In genomic region chr17:30714825-30715622, GRCh38 we compare ENCODE assay signal across 8 cellular contexts.
A peak's percentile ranks its signal among the peaks of the same experiment; 100 is the strongest.
DNase-seq lines count a peak whose midpoint lies in the region; ATAC-seq, FAIRE-seq and TF ChIP-seq lines count a peak whose summit lies in the region.
"Not testable (repeated sequence)": the region's sequence is repeated elsewhere in the genome, so short reads cannot be mapped to it uniquely, and the experiment has no call there.

No MANE protein-coding gene starts in this region.

- not testable (repeated sequence) for H3K23ac ChIP-seq in H9 (ENCODE audit: insufficient read length, low read depth, low read length)

- not testable (repeated sequence) for DNase-seq in D721Med (ENCODE audit: insufficient read length, low spot score)
- DNase-seq in H9 (peak; percentile 82), NCI-H1694 (lab: John Stamatoyannopoulos, UW) (peak; percentile 41), T-helper 9 cell (peak; percentile 38), fibroblast of mammary gland (ENCODE audit: low read depth) (peak; percentile 47), mucosa of descending colon (peak in 2 of 3 donors; percentile 34 to 68)
- DNase-seq in activated naive CD4-positive, alpha-beta T cell treated with anti-CD3 and anti-CD28 coated beads, Interleukin-2, amount 50 U/mL, for 16 hours: peak; percentile 52
- peak in 4 of 6 experiments; percentile 9 to 38 (median 28) for DNase-seq in stimulated activated naive CD4-positive, alpha-beta T cell (lab: John Stamatoyannopoulos, UW)

- peak overlapping the region in 2 of 3 experiments; percentile 86 to 89; a peak in 3 of 7 replicates for H3K27ac Mint-ChIP-seq in H9

- H3K18ac ChIP-seq in H9 (ENCODE audit: insufficient read length, low read depth, low read length): not testable (repeated sequence)

- not testable (repeated sequence) for H2BK20ac ChIP-seq in H9 (ENCODE audit: low read depth, low read length, poor library complexity, severe bottlenecking)

- H3K4ac ChIP-seq in H9 (ENCODE audit: low read depth, low read length): not testable (repeated sequence)

- H4K8ac ChIP-seq in H9 (replicated peaks; ENCODE audit: insufficient read length, low read depth, low read length): not testable (repeated sequence)

- H3K36me3 Mint-ChIP-seq in H9 (ENCODE audit: insufficient read depth in 1 of 3, low read depth in 3 of 3): peaks cover 8 to 52% (median 43%) of the 10 kb centered on the region in 3 experiments; a peak in 6 of 7 replicates

- not testable (repeated sequence) for H4K5ac ChIP-seq in H9 (ENCODE audit: insufficient read length, low read depth, low read length)

- H3T11ph ChIP-seq in H9 (ENCODE audit: low read length): not testable (repeated sequence)

- H4K91ac ChIP-seq in H9 (ENCODE audit: insufficient read length, low read depth, low read length): not testable (repeated sequence)

- FAIRE-seq in D721Med (lab: Jason Lieb, UNC): not testable (repeated sequence)

- peaks cover 46 to 53% of the 10 kb centered on the region in 2 experiments for H3K4me1 Mint-ChIP-seq in H9

- H3K27me3 Mint-ChIP-seq in H9 (ENCODE audit: low read depth): not testable (repeated sequence)

- TF ChIP-seq CTCF in D721Med (IDR thresholded peaks at IDR 0.05; ENCODE audit: insufficient read depth, missing control alignments) (peak; percentile 56), H9 (conservative IDR thresholded peaks at IDR 0.05) (peak; percentile 92), fibroblast of mammary gland (conservative IDR thresholded peaks at IDR 0.05; ENCODE audit: control insufficient read depth, insufficient read depth, low read depth, low read length) (peak; percentile 43), mucosa of descending colon (IDR thresholded peaks at IDR 0.05) (peak; percentile 54)

- not testable (repeated sequence) for H4K20me1 ChIP-seq in H9 (ENCODE audit: control insufficient read depth, insufficient read depth, insufficient read length)

- not testable (repeated sequence) for H3K9ac ChIP-seq in H9 (ENCODE audit: extremely low read depth, insufficient read length, low read length)

- not testable (repeated sequence) for H3K4me1 ChIP-seq in H9 (ENCODE audit: insufficient read depth, low read length); mucosa of descending colon (ENCODE audit: low read depth)

- H3K9me3 Mint-ChIP-seq in H9: not testable (repeated sequence)

- not testable (repeated sequence) for H2BK5ac ChIP-seq in H9 (ENCODE audit: insufficient read length, low read length)

- H3K36me3 ChIP-seq in mucosa of descending colon (ENCODE audit: low read depth): not testable (repeated sequence)

- peaks cover 73% of the 10 kb centered on the region; the same call in 1 of the 2 replicates for H3K79me2 ChIP-seq in H9 (ENCODE audit: insufficient read depth, low read length)

- H3K27ac ChIP-seq in H9 (ENCODE audit: insufficient read length, low read depth, low read length): not testable (repeated sequence)

- peak; percentile 81 for ATAC-seq in mucosa of descending colon

- not testable (repeated sequence) for H2BK120ac ChIP-seq in H9 (ENCODE audit: low read depth, low read length, poor library complexity, severe bottlenecking)

- intact Hi-C loops in mucosa of descending colon (cut with DNase I, micrococcal nuclease): not testable (repeated sequence)

- not testable (repeated sequence) for H3K79me1 ChIP-seq in H9 (ENCODE audit: insufficient read depth, low read depth, low read length, poor library complexity, severe bottlenecking)

- not testable (repeated sequence) for H3K23me2 ChIP-seq in H9 (ENCODE audit: insufficient read length, low read depth, low read length, poor library complexity, severe bottlenecking)

- not testable (repeated sequence) for H3K4me3 Mint-ChIP-seq in H9

- not testable (repeated sequence) for H3K14ac ChIP-seq in H9 (ENCODE audit: insufficient read depth, low read length)

- H3K27me3 ChIP-seq in H9 (ENCODE audit: insufficient read depth, low read length): not testable (repeated sequence)

- not testable (repeated sequence) for H2AK5ac ChIP-seq in H9 (ENCODE audit: insufficient read length, low read length)

- not testable (repeated sequence) for H3K9me3 ChIP-seq in H9 (ENCODE audit: control insufficient read depth, low read depth, low read length); mucosa of descending colon

- not testable (repeated sequence) for H3K4me3 ChIP-seq in fibroblast of mammary gland (ENCODE audit: control insufficient read depth, low read depth, low read length); mucosa of descending colon

- WGBS in H9 (ENCODE audit: extremely low coverage, insufficient read length, low lambda C conversion rate): no CpG with 5 or more reads among the region's 25 CpGs

- H3K4me2 ChIP-seq in H9 (ENCODE audit: insufficient read depth, insufficient read length, low read length): not testable (repeated sequence)

- not testable (repeated sequence) for H2AFZ ChIP-seq in H9 (ENCODE audit: low read length)

- not testable (repeated sequence) for H2BK15ac ChIP-seq in H9 (ENCODE audit: low read depth, low read length)

- H3K56ac ChIP-seq in H9 (ENCODE audit: insufficient read length, low read depth, low read length): not testable (repeated sequence)

- H2BK12ac ChIP-seq in H9 (ENCODE audit: insufficient read length, low read depth, low read length): not testable (repeated sequence)
